ENCODE assay signal across 8 cellular contexts in the genomic region with DNA sequence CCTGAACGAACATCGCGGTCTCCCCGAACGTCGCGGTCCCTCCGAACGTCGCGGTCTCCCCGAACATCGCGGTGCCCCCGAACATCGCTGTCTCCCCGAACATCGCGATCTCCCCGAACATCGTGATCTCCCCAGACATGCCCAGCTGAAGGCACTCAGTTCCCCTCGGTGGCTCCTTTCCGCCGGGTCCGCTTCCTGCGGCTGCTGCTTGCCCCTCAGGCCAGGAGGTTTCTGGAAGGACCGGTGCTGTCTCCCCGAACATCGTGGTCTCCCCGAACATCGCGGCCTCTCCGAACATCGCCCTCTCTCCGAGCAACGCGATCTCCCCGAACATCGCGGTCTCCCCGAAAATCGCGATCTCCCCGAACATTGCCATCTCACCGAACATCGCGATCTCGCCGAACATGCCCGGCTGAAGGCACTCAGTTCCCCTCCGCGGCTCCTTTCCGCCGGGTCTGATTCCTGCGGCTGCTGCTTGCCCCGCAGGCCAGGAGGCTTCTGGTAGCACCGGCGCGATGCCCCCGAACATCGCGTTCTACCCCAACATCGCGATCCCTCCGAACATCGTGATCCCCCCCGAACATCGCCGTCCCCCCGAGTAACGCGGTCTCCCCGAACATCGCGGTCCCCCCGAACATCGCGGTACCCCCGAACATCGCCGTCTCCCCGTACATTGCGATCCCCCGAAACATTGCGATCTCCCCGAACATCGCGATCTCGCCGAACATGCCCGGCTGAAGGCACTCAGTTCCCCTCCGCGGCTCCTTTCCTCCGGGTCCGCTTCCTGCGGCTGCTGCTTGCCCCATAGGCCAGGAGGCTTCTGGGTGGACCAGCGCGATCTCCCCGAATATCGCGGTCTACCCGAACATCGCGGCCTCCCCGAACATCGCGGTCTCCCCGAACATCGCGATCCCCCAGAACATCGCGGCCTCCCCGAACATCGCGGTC. TPM values are rescaled to one million over a fixed set of nuclear protein-coding genes. Genes with fewer than 3 reads are reported as not detected.
A peak's percentile ranks its signal among the peaks of the same experiment; 100 is the strongest.
DNase-seq lines count a peak whose midpoint lies in the region; ATAC-seq and TF ChIP-seq lines count a peak whose summit lies in the region.

No MANE protein-coding gene starts in this region.

- peak; percentile 45 for DNase-seq in AG20443 (ENCODE audit: low spot score)
- DNase-seq in IMR-90, result peak; percentile 16
- DNase-seq in activated naive CD8-positive, alpha-beta T cell treated with anti-CD3 and anti-CD28 coated beads, Interleukin-2, amount 10 ng/mL, durations not matched to agents 7 days and 5 days, result peak; percentile 60
- DNase-seq in iPS-NIHi11 (ENCODE audit: low spot score), result peak; percentile 33
- DNase-seq in stimulated activated naive B cell treated with anti-CD40 and anti-IgM and Interleukin-4, amounts not matched to agents 10 μg/mL and 1 μg/mL and 100 μg/mL, for 72 hours, result no peak
- DNase-seq in GM13977 (ENCODE audit: low spot score), result no peak

- peak overlapping the region; percentile 62 for H3K14ac ChIP-seq in IMR-90 (replicated peaks; ENCODE audit: low read depth, low read length)

- 0 out of 4 replicates have a peak, but pooled peaks cover 0 to 4% of the 10 kb centered on the region in 2 experiments for H3K79me1 ChIP-seq in IMR-90 (ENCODE audit: low read depth in 1 of 2, low read length in 2 of 2)

- no peaks in the 10 kb centered on the region for H3K36me3 ChIP-seq in IMR-90 (ENCODE audit: control insufficient read depth, insufficient read depth, low read length)

- peak overlapping the region; percentile 96 for H3K23ac ChIP-seq in IMR-90 (ENCODE audit: low read depth, low read length)

- TF ChIP-seq CTCF in IMR-90 (conservative IDR thresholded peaks at IDR 0.05; ENCODE audit: low read depth, low read length), result no peak
- TF ChIP-seq CTCF in GM13977 (IDR thresholded peaks at IDR 0.05; ENCODE audit: extremely low read depth, insufficient read depth, missing control alignments), result no peak

- peak overlapping the region; percentile 14 for H2BK120ac ChIP-seq in IMR-90 (ENCODE audit: low read depth, low read length)

- H3K27me3 ChIP-seq in IMR-90 (ENCODE audit: control insufficient read depth, insufficient read depth, low read length), result peaks cover 57% of the 10 kb centered on the region

- H3K9me1 ChIP-seq in IMR-90 (ENCODE audit: insufficient read depth, low read length), result 0 out of 2 replicates have a peak, but pooled peaks cover 7% of the 10 kb centered on the region

- in situ Hi-C loops in IMR-90 (cut with MboI; ENCODE audit: low sequenced_read_pairs) (no loop called here), GM13977 (cut with MboI; ENCODE audit: low pct_unique_long_range_greater_than_20kb, low sequenced_read_pairs, unreplicated experiment) (no loop called here)

- 2% methylated on average over 73 of the region's 115 CpGs; no CpG with 5 or more reads in 1 of the 2 experiments for WGBS in IMR-90 (ENCODE audit: extremely low coverage in 2 of 2, insufficient read length in 1 of 2), 2 experiments

- CTCF ChIA-PET in IMR-90 (lab: Yijun Ruan, JAX), result no interaction called here

- no peak overlapping the region for H2BK15ac ChIP-seq in IMR-90 (ENCODE audit: low read depth, low read length)

- peak overlapping the region; percentile 47 for H3K4ac ChIP-seq in IMR-90 (ENCODE audit: low read depth, low read length)

- H4K8ac ChIP-seq in IMR-90 (ENCODE audit: low read depth in 2 of 2, low read length in 2 of 2), result peak overlapping the region in 1 of 2 experiments; percentile 34; a peak in 1 of 4 replicates

- H3K9me3 Mint-ChIP-seq in activated naive CD8-positive, alpha-beta T cell treated with anti-CD3 and anti-CD28 coated beads, Interleukin-2, amount 10 ng/mL, durations not matched to agents 7 days and 5 days, result no peaks in the 10 kb centered on the region
- no peaks in the 10 kb centered on the region for H3K9me3 Mint-ChIP-seq in stimulated activated naive B cell treated with anti-CD40 and anti-IgM and Interleukin-4, amounts not matched to agents 10 μg/mL and 1 μg/mL and 100 μg/mL, for 72 hours

- no peak overlapping the region for H3K18ac ChIP-seq in IMR-90 (ENCODE audit: low read depth, low read length)

- peak; percentile 7 for ATAC-seq in IMR-90 (ENCODE audit: low read depth)
- ATAC-seq in activated naive CD8-positive, alpha-beta T cell treated with anti-CD3 and anti-CD28 coated beads, Interleukin-2, amount 10 ng/mL, durations not matched to agents 7 days and 5 days (ENCODE audit: low read depth), result no peak
- peak; percentile 0 to 1 for ATAC-seq in stimulated activated naive B cell treated with anti-CD40 and anti-IgM and Interleukin-4, amounts not matched to agents 10 μg/mL and 1 μg/mL and 100 μg/mL, for 72 hours (replicated peaks)
- ATAC-seq in GM21390 (IDR thresholded peaks at IDR 0.05; ENCODE audit: unreplicated experiment), result no peak
- ATAC-seq in GM18907 (IDR thresholded peaks at IDR 0.05; ENCODE audit: unreplicated experiment), result no peak

- H2BK5ac ChIP-seq in IMR-90 (ENCODE audit: low read depth, low read length, poor library complexity, severe bottlenecking), result no peak overlapping the region

- no peak for TF ChIP-seq RAD21 in IMR-90 (IDR thresholded peaks at IDR 0.05; ENCODE audit: low read length)

- peaks cover 84% of the 10 kb centered on the region for H3K27me3 Mint-ChIP-seq in activated naive CD8-positive, alpha-beta T cell treated with anti-CD3 and anti-CD28 coated beads, Interleukin-2, amount 10 ng/mL, durations not matched to agents 7 days and 5 days
- H3K27me3 Mint-ChIP-seq in stimulated activated naive B cell treated with anti-CD40 and anti-IgM and Interleukin-4, amounts not matched to agents 10 μg/mL and 1 μg/mL and 100 μg/mL, for 72 hours, result peaks cover 76 to 95% of the 10 kb centered on the region in 2 donors

- H2AK5ac ChIP-seq in IMR-90 (ENCODE audit: low read depth, low read length), result peak overlapping the region; percentile 56; the same call in 1 of the 2 replicates

- H3K4me1 ChIP-seq in IMR-90 (ENCODE audit: control insufficient read depth, insufficient read depth, low read length), result peaks cover 2% of the 10 kb centered on the region; the same call in 1 of the 2 replicates

- H3K4me3 Mint-ChIP-seq in activated naive CD8-positive, alpha-beta T cell treated with anti-CD3 and anti-CD28 coated beads, Interleukin-2, amount 10 ng/mL, durations not matched to agents 7 days and 5 days, result peak overlapping the region; percentile 92
- peak overlapping the region; percentile 91 to 93 for H3K4me3 Mint-ChIP-seq in stimulated activated naive B cell treated with anti-CD40 and anti-IgM and Interleukin-4, amounts not matched to agents 10 μg/mL and 1 μg/mL and 100 μg/mL, for 72 hours

- H4K20me1 ChIP-seq in IMR-90 (ENCODE audit: insufficient read depth, low read length), result no peaks in the 10 kb centered on the region; the same call in 1 of the 2 replicates

- no peak overlapping the region for H3K27ac ChIP-seq in IMR-90 (ENCODE audit: insufficient read depth, low read length)

- H3K4me1 Mint-ChIP-seq in activated naive CD8-positive, alpha-beta T cell treated with anti-CD3 and anti-CD28 coated beads, Interleukin-2, amount 10 ng/mL, durations not matched to agents 7 days and 5 days, result peaks cover 20% of the 10 kb centered on the region
- H3K4me1 Mint-ChIP-seq in stimulated activated naive B cell treated with anti-CD40 and anti-IgM and Interleukin-4, amounts not matched to agents 10 μg/mL and 1 μg/mL and 100 μg/mL, for 72 hours, result peaks cover 29 to 40% of the 10 kb centered on the region in 2 donors

- H3K56ac ChIP-seq in IMR-90 (ENCODE audit: extremely low read depth, insufficient read depth, low read length), result no peak overlapping the region

- POLR2A ChIA-PET in IMR-90 (lab: Charles Lee; ENCODE audit: unreplicated experiment), result no interaction called here
- POLR2A ChIA-PET in activated naive CD8-positive, alpha-beta T cell treated with anti-CD3 and anti-CD28 coated beads, Interleukin-2, amount 10 ng/mL, durations not matched to agents 7 days and 5 days (lab: Charles Lee), result no interaction called here

- intact Hi-C loops in IMR-90 (cut with micrococcal nuclease), result no loop called here

- no peak overlapping the region for H4K5ac ChIP-seq in IMR-90 (ENCODE audit: low read depth, low read length)

- H2AK9ac ChIP-seq in IMR-90 (replicated peaks; ENCODE audit: low read depth, low read length, poor library complexity), result peak overlapping the region; percentile 76

- TF ChIP-seq POLR2A in IMR-90 (IDR thresholded peaks at IDR 0.05; ENCODE audit: low read depth, low read length), result no peak

- H4K91ac ChIP-seq in IMR-90 (ENCODE audit: insufficient read depth, low read depth, low read length), result no peak overlapping the region

- no TSS peak for BruUV-seq in IMR-90 (replicated peaks; lab: Mats Ljungman, UMichigan)

- H3K9me3 ChIP-seq in IMR-90 (ENCODE audit: control insufficient read depth, insufficient read depth, low read length), result no peaks in the 10 kb centered on the region; the same call in 1 of the 2 replicates

- no peak overlapping the region for H2BK20ac ChIP-seq in IMR-90 (ENCODE audit: low read depth, low read length)

- H3K9ac ChIP-seq in IMR-90 (ENCODE audit: low read depth, low read length), result no peak overlapping the region; the same call in 1 of the 2 replicates

- H3K4me3 ChIP-seq in IMR-90 (ENCODE audit: insufficient read depth, low read depth, low read length), result peak overlapping the region; percentile 53

- dilution Hi-C loops in IMR-90 (cut with HindIII; ENCODE audit: low sequenced_read_pairs, unreplicated experiment), result no loop called here

- peak overlapping the region; percentile 89 for H2AFZ ChIP-seq in IMR-90 (replicated peaks; ENCODE audit: low read length, poor library complexity)

- peaks cover 3% of the 10 kb centered on the region for H3K36me3 Mint-ChIP-seq in activated naive CD8-positive, alpha-beta T cell treated with anti-CD3 and anti-CD28 coated beads, Interleukin-2, amount 10 ng/mL, durations not matched to agents 7 days and 5 days
- H3K36me3 Mint-ChIP-seq in stimulated activated naive B cell treated with anti-CD40 and anti-IgM and Interleukin-4, amounts not matched to agents 10 μg/mL and 1 μg/mL and 100 μg/mL, for 72 hours, result peaks cover 5 to 6% of the 10 kb centered on the region in 2 donors

- H3K4me2 ChIP-seq in IMR-90 (ENCODE audit: low read depth, low read length), result peak overlapping the region; percentile 88

- H3K27ac Mint-ChIP-seq in activated naive CD8-positive, alpha-beta T cell treated with anti-CD3 and anti-CD28 coated beads, Interleukin-2, amount 10 ng/mL, durations not matched to agents 7 days and 5 days, result peak overlapping the region; percentile 88
- H3K27ac Mint-ChIP-seq in stimulated activated naive B cell treated with anti-CD40 and anti-IgM and Interleukin-4, amounts not matched to agents 10 μg/mL and 1 μg/mL and 100 μg/mL, for 72 hours, result peak overlapping the region; percentile 94

RNA-seq across cellular contexts. Expression of a gene that starts 0.8 kb away (rescaled TPM):
- total RNA-seq in IMR-90 (2012; rRNA removed), result 0.18 and 0.56 TPM in 2 replicates
- 0.69 and 0.87 TPM in 2 replicates for polyA plus RNA-seq in IMR-90 (2012; rRNA removed)
- polyA plus RNA-seq in IMR-90 (2012; cell fraction: cytosol; rRNA removed), result 0.25 TPM in 2 replicates
- polyA plus RNA-seq in IMR-90 (2012; cell fraction: nucleus; rRNA removed; ENCODE audit: low replicate concordance), result 0.15 and 0.84 TPM in 2 replicates
- under 1 TPM; 0.91 to 0.97 TPM for total RNA-seq in activated naive CD8-positive, alpha-beta T cell treated with anti-CD3 and anti-CD28 coated beads, Interleukin-2, amount 10 ng/mL, durations not matched to agents 7 days and 5 days

RNA-seq across cellular contexts. Expression of a gene that starts 22.7 kb away (rescaled TPM):
- total RNA-seq in IMR-90 (2012; rRNA removed), result 7.2 and 7.9 TPM in 2 replicates
- polyA plus RNA-seq in IMR-90 (2012; rRNA removed), result 16.2 and 17.0 TPM in 2 replicates
- 12.4 and 17.1 TPM in 2 replicates for polyA plus RNA-seq in IMR-90 (2012; cell fraction: cytosol; rRNA removed)
- 6.0 and 6.8 TPM in 2 replicates for polyA plus RNA-seq in IMR-90 (2012; cell fraction: nucleus; rRNA removed; ENCODE audit: low replicate concordance)
- under 1 TPM; 0.53 to 0.60 TPM for total RNA-seq in activated naive CD8-positive, alpha-beta T cell treated with anti-CD3 and anti-CD28 coated beads, Interleukin-2, amount 10 ng/mL, durations not matched to agents 7 days and 5 days

RNA-seq across cellular contexts. Expression of a gene that starts 41.6 kb away (rescaled TPM):
- 1.3 and 2.2 TPM in 2 replicates for total RNA-seq in IMR-90 (2012; rRNA removed)
- 3.6 and 4.2 TPM in 2 replicates for polyA plus RNA-seq in IMR-90 (2012; rRNA removed)
- polyA plus RNA-seq in IMR-90 (2012; cell fraction: cytosol; rRNA removed), result 2.9 and 4.8 TPM in 2 replicates
- polyA plus RNA-seq in IMR-90 (2012; cell fraction: nucleus; rRNA removed; ENCODE audit: low replicate concordance), result 1.3 and 2.7 TPM in 2 replicates
- total RNA-seq in activated naive CD8-positive, alpha-beta T cell treated with anti-CD3 and anti-CD28 coated beads, Interleukin-2, amount 10 ng/mL, durations not matched to agents 7 days and 5 days, result not detected

Comparison
In these comparisons a context has a peak if more than half of its experiments do, and no peak if none do; other contexts are left out.
1. DNase-seq: peak in AG20443 (single experiment), IMR-90 (single experiment), activated naive CD8-positive, alpha-beta T cell treated with anti-CD3 and anti-CD28 coated beads, Interleukin-2, amount 10 ng/mL, durations not matched to agents 7 days and 5 days (single experiment) and iPS-NIHi11 (single experiment); none in stimulated activated naive B cell treated with anti-CD40 and anti-IgM and Interleukin-4, amounts not matched to agents 10 μg/mL and 1 μg/mL and 100 μg/mL, for 72 hours (single experiment) and GM13977 (single experiment).
2. ATAC-seq: peak in IMR-90 (single experiment) and stimulated activated naive B cell treated with anti-CD40 and anti-IgM and Interleukin-4, amounts not matched to agents 10 μg/mL and 1 μg/mL and 100 μg/mL, for 72 hours (2 of 2); none in activated naive CD8-positive, alpha-beta T cell treated with anti-CD3 and anti-CD28 coated beads, Interleukin-2, amount 10 ng/mL, durations not matched to agents 7 days and 5 days (single experiment), GM21390 (single experiment) and GM18907 (single experiment).